ENCODE assay signal across 13 cellular contexts in the genomic region with DNA sequence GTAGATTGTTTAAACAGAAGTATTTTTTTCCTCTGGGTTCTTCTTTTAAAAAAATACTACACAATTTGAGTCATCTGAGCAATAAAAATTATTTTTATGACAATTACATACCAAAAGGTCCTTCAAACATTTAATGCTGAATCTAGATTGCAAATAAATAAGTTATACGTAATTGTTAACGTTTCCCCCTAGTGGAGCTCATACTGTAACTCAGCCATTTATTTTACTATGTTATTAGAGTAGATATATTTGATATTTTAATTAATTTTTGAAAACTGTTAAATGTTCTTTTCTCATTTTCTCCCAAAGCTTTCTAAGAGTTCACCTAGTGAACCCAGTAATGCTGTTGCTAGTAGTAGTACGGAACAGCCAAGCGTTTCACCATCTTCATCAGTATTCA. TPM values are rescaled to one million over a fixed set of nuclear protein-coding genes. Genes with fewer than 3 reads are reported as not detected.
DNase-seq lines count a peak whose midpoint lies in the region; ATAC-seq and TF ChIP-seq lines count a peak whose summit lies in the region.
"Had no signal": no experiment of that assay in that cellular context is flagged by ENCODE, and none has a peak within 500 bp of the region (broad histone marks: within the 10 kb centered on the region; RNA-seq: fewer than 3 reads in every experiment).

No MANE protein-coding gene starts in this region.

- no peaks in the 10 kb centered on the region for H3K9me3 Mint-ChIP-seq in chondrocyte (ENCODE audit: low read depth)
- H3K9me3 Mint-ChIP-seq in nephron: no peaks in the 10 kb centered on the region

- no peak overlapping the region for H3K27ac ChIP-seq in colonic mucosa

- no peaks in the 10 kb centered on the region for H3K9me3 ChIP-seq in colonic mucosa

- TF ChIP-seq CTCF in chondrocyte (IDR thresholded peaks at IDR 0.05) (peak; percentile 73), nephron (IDR thresholded peaks at IDR 0.05; ENCODE audit: unreplicated experiment in 3 of 3) (peak in 2 of 3 experiments; percentile 27 to 34), colonic mucosa (IDR thresholded peaks at IDR 0.05) (no peak)

- H3K9ac ChIP-seq in colonic mucosa (ENCODE audit: low read depth in 2 of 2, low read length in 2 of 2): no peak overlapping the region

- H3K27ac Mint-ChIP-seq in chondrocyte (ENCODE audit: unreplicated experiment): no peak overlapping the region
- H3K27ac Mint-ChIP-seq in nephron: no peak overlapping the region

- H3K4me1 Mint-ChIP-seq in chondrocyte (ENCODE audit: low read depth): peaks cover 31% of the 10 kb centered on the region
- no peaks in the 10 kb centered on the region for H3K4me1 Mint-ChIP-seq in nephron

- peaks cover 3% of the 10 kb centered on the region for H3K36me3 ChIP-seq in colonic mucosa

- H3K4me3 Mint-ChIP-seq in chondrocyte (ENCODE audit: unreplicated experiment) (no peak overlapping the region), nephron (no peak overlapping the region)

- intact Hi-C loops in colonic mucosa (cut with DNase I): no loop called here

- no peak overlapping the region for H3K4me3 ChIP-seq in colonic mucosa

- no peaks in the 10 kb centered on the region for H3K27me3 ChIP-seq in colonic mucosa

- ATAC-seq in HG02938 (IDR thresholded peaks at IDR 0.05; ENCODE audit: unreplicated experiment) (no peak), HG03175 (IDR thresholded peaks at IDR 0.05; ENCODE audit: unreplicated experiment) (no peak)

- DNase-seq in EH (ENCODE audit: low read depth) (peak; percentile 16), LHCN-M2 (ENCODE audit: low read depth) (peak; percentile 6), chondrocyte (ENCODE audit: low spot score) (no peak), colonic mucosa (no peak)
- DNase-seq: H7, mesendoderm, NCI-H446 treated with DMSO at 0.1 percent for 48 hours, occipital lobe, small intestine, T1000 had no signal

- H3K36me3 Mint-ChIP-seq in chondrocyte (ENCODE audit: low read depth) (peaks cover 2% of the 10 kb centered on the region), nephron (ENCODE audit: low read depth) (peaks cover 45% of the 10 kb centered on the region)

- no peaks in the 10 kb centered on the region for H3K27me3 Mint-ChIP-seq in chondrocyte (ENCODE audit: low read depth)
- H3K27me3 Mint-ChIP-seq in nephron (ENCODE audit: low read depth): no peaks in the 10 kb centered on the region

- H3K4me1 ChIP-seq in colonic mucosa: no peaks in the 10 kb centered on the region

RNA-seq across cellular contexts. Expression of a gene that starts 33.5 kb away (rescaled TPM):
- total RNA-seq in LHCN-M2 (2014; rRNA removed) (16.3 and 23.4 TPM in 2 replicates), chondrocyte (11.6 to 15.8 TPM (median 12.6 TPM) in 3 replicates), colonic mucosa (10 to 100 TPM; 13.4 to 14.3 TPM)
- polyA plus RNA-seq in LHCN-M2 (2012): 3.0 TPM

Comparison
In these comparisons a context has a peak if more than half of its experiments do, and no peak if none do; other contexts are left out.
1. DNase-seq: peak in EH (single experiment) and LHCN-M2 (single experiment); none in chondrocyte (single experiment) and colonic mucosa (single experiment).